In the genomic region with DNA sequence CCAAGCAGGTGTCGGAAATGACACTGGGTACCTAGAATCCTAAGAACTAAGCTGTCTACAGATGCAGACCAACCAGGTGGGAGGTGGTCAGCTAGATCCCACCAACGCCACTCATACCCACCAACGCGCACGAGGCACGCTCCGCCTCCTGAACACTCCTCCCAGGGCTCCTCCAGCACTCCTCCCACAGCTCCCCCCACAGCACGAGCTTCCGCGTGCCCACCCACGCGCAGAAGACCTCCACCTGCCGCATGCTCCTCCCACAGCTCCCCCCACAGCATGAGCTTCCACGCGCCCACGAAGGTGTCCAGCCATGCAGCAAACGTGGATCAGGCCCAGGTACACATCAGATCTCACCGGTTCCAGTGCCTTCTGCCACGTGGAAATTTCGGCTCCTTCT, we compare ENCODE assay signal across 17 cellular contexts.
DNase-seq lines count a peak whose midpoint lies in the region; ATAC-seq, FAIRE-seq and TF ChIP-seq lines count a peak whose summit lies in the region.
"Had no signal": no experiment of that assay in that cellular context is flagged by ENCODE, and none has a peak within 500 bp of the region (broad histone marks: within the 10 kb centered on the region; RNA-seq: fewer than 3 reads in every experiment).

No MANE protein-coding gene starts in this region.

- no peak overlapping the region for H4K8ac ChIP-seq in mesenchymal stem cell (ENCODE audit: low read length)

- no peaks in the 10 kb centered on the region for H3K9me3 ChIP-seq in mesenchymal stem cell (ENCODE audit: control insufficient read depth, low read length)
- no peaks in the 10 kb centered on the region for H3K9me3 ChIP-seq in HepG2 (ENCODE audit: low read length)
- no peaks in the 10 kb centered on the region for H3K9me3 ChIP-seq in MG63
- H3K9me3 ChIP-seq: Caco-2, SJSA1 had no signal

- TF ChIP-seq EP300 in HepG2 (IDR thresholded peaks at IDR 0.05; ENCODE audit: low read depth in 2 of 2, low read length in 2 of 2) (no peak), HepG2 (CRISPR knock-in tag; IDR thresholded peaks at IDR 0.05; ENCODE audit: borderline replicate concordance) (no peak)

- H3K4me3 Mint-ChIP-seq in activated CD4-positive, alpha-beta T cell treated with anti-CD3 and anti-CD28 coated beads, Interleukin-2, amount 10 ng/mL, durations not matched to agents 7 days and 5 days = no peak overlapping the region
- no peak overlapping the region for H3K4me3 Mint-ChIP-seq in activated naive CD8-positive, alpha-beta T cell treated with anti-CD3 and anti-CD28 coated beads, Interleukin-2, amount 50 U/mL, for 24 hours
- peak overlapping the region; percentile 91 for H3K4me3 Mint-ChIP-seq in stimulated activated naive CD8-positive, alpha-beta T cell treated with anti-CD3 and anti-CD28 coated beads, Interleukin-15, amount 100 ng/mL, for 72 hours

- no peak for TF ChIP-seq RAD21 in HepG2 (CRISPR knock-in tag; IDR thresholded peaks at IDR 0.05)

- TF ChIP-seq CTCF in HepG2 (CRISPR knock-in tag; IDR thresholded peaks at IDR 0.05) = no peak

- no peaks in the 10 kb centered on the region for H4K20me1 ChIP-seq in HepG2 (ENCODE audit: insufficient read depth, low read length)

- H3K36me3 ChIP-seq in mesenchymal stem cell (ENCODE audit: control insufficient read depth in 1 of 2, insufficient read depth in 2 of 2, low read depth in 1 of 2, low read length in 2 of 2) (peaks cover 0 to 2% of the 10 kb centered on the region in 2 experiments), HepG2 (replicated peaks in 1 of 2; ENCODE audit: control insufficient read depth in 1 of 2, insufficient read depth in 2 of 2, low read length in 2 of 2) (peaks cover under 1 to 5% of the 10 kb centered on the region in 2 experiments; a peak in 1 of 5 replicates), MG63 (no peaks in the 10 kb centered on the region)
- H3K36me3 ChIP-seq: SJSA1 had no signal

- H3K9ac ChIP-seq in mesenchymal stem cell (ENCODE audit: low read length) (peak overlapping the region; percentile 86), HepG2 (ENCODE audit: insufficient read depth, low read depth, low read length) (no peak overlapping the region)

- intact Hi-C loops in HepG2 (cut with micrococcal nuclease; ENCODE audit: unreplicated experiment) = no loop called here

- POLR2A ChIA-PET in activated CD4-positive, alpha-beta T cell treated with anti-CD3 and anti-CD28 coated beads, Interleukin-2, amount 10 ng/mL, durations not matched to agents 7 days and 5 days (lab: Charles Lee) = no interaction called here
- POLR2A ChIA-PET in HepG2 (lab: Yijun Ruan, JAX) = no interaction called here

- H3K79me2 ChIP-seq in HepG2 (ENCODE audit: insufficient read depth, low read length) = no peaks in the 10 kb centered on the region

- H3K27me3 Mint-ChIP-seq in activated CD4-positive, alpha-beta T cell treated with anti-CD3 and anti-CD28 coated beads, Interleukin-2, amount 10 ng/mL, durations not matched to agents 7 days and 5 days = no peaks in the 10 kb centered on the region
- no peaks in the 10 kb centered on the region for H3K27me3 Mint-ChIP-seq in activated naive CD8-positive, alpha-beta T cell treated with anti-CD3 and anti-CD28 coated beads, Interleukin-2, amount 50 U/mL, for 24 hours
- H3K27me3 Mint-ChIP-seq in stimulated activated naive CD8-positive, alpha-beta T cell treated with anti-CD3 and anti-CD28 coated beads, Interleukin-15, amount 100 ng/mL, for 72 hours = no peaks in the 10 kb centered on the region

- H2AFZ ChIP-seq in mesenchymal stem cell (ENCODE audit: low read depth, low read length) (no peak overlapping the region), HepG2 (ENCODE audit: low read length) (no peak overlapping the region)

- H3K18ac ChIP-seq in mesenchymal stem cell (ENCODE audit: low read depth in 1 of 2, low read length in 2 of 2) = no peak overlapping the region

- peaks cover 52% of the 10 kb centered on the region for H3K4me1 Mint-ChIP-seq in activated CD4-positive, alpha-beta T cell treated with anti-CD3 and anti-CD28 coated beads, Interleukin-2, amount 10 ng/mL, durations not matched to agents 7 days and 5 days
- H3K4me1 Mint-ChIP-seq in activated naive CD8-positive, alpha-beta T cell treated with anti-CD3 and anti-CD28 coated beads, Interleukin-2, amount 50 U/mL, for 24 hours = peaks cover 73% of the 10 kb centered on the region
- H3K4me1 Mint-ChIP-seq in stimulated activated naive CD8-positive, alpha-beta T cell treated with anti-CD3 and anti-CD28 coated beads, Interleukin-15, amount 100 ng/mL, for 72 hours = peaks cover 76% of the 10 kb centered on the region

- H4K91ac ChIP-seq in mesenchymal stem cell (ENCODE audit: low read length) = no peak overlapping the region

- H2AK5ac ChIP-seq in mesenchymal stem cell (ENCODE audit: low read length, severe bottlenecking) = no peak overlapping the region

- no peak overlapping the region for H2BK12ac ChIP-seq in mesenchymal stem cell (ENCODE audit: low read length in 2 of 2)

- peaks cover 6% of the 10 kb centered on the region for H3K4me1 ChIP-seq in mesenchymal stem cell (ENCODE audit: control insufficient read depth, insufficient read depth, low read depth, low read length)
- H3K4me1 ChIP-seq in HepG2 (ENCODE audit: insufficient read depth, low read length) = peaks cover 15% of the 10 kb centered on the region
- H3K4me1 ChIP-seq: SJSA1 had no signal

- no peaks in the 10 kb centered on the region for H3K9me3 Mint-ChIP-seq in activated CD4-positive, alpha-beta T cell treated with anti-CD3 and anti-CD28 coated beads, Interleukin-2, amount 10 ng/mL, durations not matched to agents 7 days and 5 days
- no peaks in the 10 kb centered on the region for H3K9me3 Mint-ChIP-seq in activated naive CD8-positive, alpha-beta T cell treated with anti-CD3 and anti-CD28 coated beads, Interleukin-2, amount 50 U/mL, for 24 hours
- H3K9me3 Mint-ChIP-seq in stimulated activated naive CD8-positive, alpha-beta T cell treated with anti-CD3 and anti-CD28 coated beads, Interleukin-15, amount 100 ng/mL, for 72 hours = no peaks in the 10 kb centered on the region
- H3K9me3 Mint-ChIP-seq: activated naive CD4-positive, alpha-beta T cell treated with anti-CD3 and anti-CD28 coated beads for 36 hours had no signal

- no TSS peak for BruUV-seq in HepG2 (replicated peaks; lab: Mats Ljungman, UMichigan)

- H3K27me3 ChIP-seq in mesenchymal stem cell (ENCODE audit: control insufficient read depth in 1 of 2, insufficient read depth in 1 of 2, low read length in 2 of 2) (no peaks in the 10 kb centered on the region), HepG2 (ENCODE audit: control insufficient read depth in 1 of 2, insufficient read depth in 2 of 2, low read length in 2 of 2) (no peaks in the 10 kb centered on the region), MG63 (no peaks in the 10 kb centered on the region)
- H3K27me3 ChIP-seq: SJSA1 had no signal

- DNase-seq in activated CD4-positive, alpha-beta T cell treated with anti-CD3 and anti-CD28 coated beads, Interleukin-2, amount 10 ng/mL, durations not matched to agents 7 days and 5 days = no peak
- DNase-seq in activated CD4-positive, alpha-beta T cell treated with anti-CD3 and anti-CD28 coated beads, Interleukin-2, amount 50 U/mL, for 1 hour = no peak
- no peak for DNase-seq in activated naive CD8-positive, alpha-beta T cell treated with anti-CD3 and anti-CD28 coated beads, Interleukin-2, amount 50 U/mL, for 24 hours
- no peak for DNase-seq in mesenchymal stem cell
- no peak for DNase-seq in stimulated activated naive CD8-positive, alpha-beta T cell treated with anti-CD3 and anti-CD28 coated beads, Interleukin-15, amount 100 ng/mL, for 72 hours
- DNase-seq in HepG2 (ENCODE audit: low spot score) = no peak
- DNase-seq in MG63 = no peak
- DNase-seq: caudate nucleus, foreskin melanocyte, NCI-H1092 had no signal

- no peak overlapping the region for H3K14ac ChIP-seq in mesenchymal stem cell (ENCODE audit: low read length in 2 of 2)

- 92% methylated on average over 18 of the region's 20 CpGs for WGBS in mesenchymal stem cell
- 92% methylated on average over 19 of the region's 20 CpGs for WGBS in HepG2 (ENCODE audit: low lambda C conversion rate)

- in situ Hi-C loops in HepG2 (cut with HindIII; ENCODE audit: extremely low pct_ligation_motif_present, low pct_unique_long_range_greater_than_20kb) = no loop called here

- CTCF ChIA-PET in activated CD4-positive, alpha-beta T cell treated with anti-CD3 and anti-CD28 coated beads, Interleukin-2, amount 10 ng/mL, durations not matched to agents 7 days and 5 days (lab: Charles Lee) = interaction anchor here (1.1 kb wide), 1 partner anchor 35 kb away, joined by 3 read pairs; no protein-coding TSS in a partner anchor
- CTCF ChIA-PET in HepG2 (lab: Yijun Ruan, JAX; ENCODE audit: low intra/inter-chr PET ratio, low total read pairs) = no interaction called here

- H2BK120ac ChIP-seq in mesenchymal stem cell (ENCODE audit: low read depth, low read length) = no peak overlapping the region

- no peak for FAIRE-seq in HepG2 (lab: Jason Lieb, UNC)
- FAIRE-seq: A204.1, endometrium, TTC549 had no signal

- H3K79me1 ChIP-seq in mesenchymal stem cell (replicated peaks; ENCODE audit: low read length, poor library complexity, severe bottlenecking) = peaks cover 13% of the 10 kb centered on the region

- no peak overlapping the region for H3K23ac ChIP-seq in mesenchymal stem cell (ENCODE audit: low read length in 2 of 2)

- peak overlapping the region; percentile 93 for H3K27ac Mint-ChIP-seq in activated CD4-positive, alpha-beta T cell treated with anti-CD3 and anti-CD28 coated beads, Interleukin-2, amount 10 ng/mL, durations not matched to agents 7 days and 5 days
- peak overlapping the region; percentile 94 for H3K27ac Mint-ChIP-seq in activated naive CD8-positive, alpha-beta T cell treated with anti-CD3 and anti-CD28 coated beads, Interleukin-2, amount 50 U/mL, for 24 hours
- peak overlapping the region; percentile 98 to 99 for H3K27ac Mint-ChIP-seq in stimulated activated naive CD8-positive, alpha-beta T cell treated with anti-CD3 and anti-CD28 coated beads, Interleukin-15, amount 100 ng/mL, for 72 hours

- H3K36me3 Mint-ChIP-seq in activated CD4-positive, alpha-beta T cell treated with anti-CD3 and anti-CD28 coated beads, Interleukin-2, amount 10 ng/mL, durations not matched to agents 7 days and 5 days (ENCODE audit: low read depth) = peaks cover 3% of the 10 kb centered on the region
- no peaks in the 10 kb centered on the region for H3K36me3 Mint-ChIP-seq in activated naive CD8-positive, alpha-beta T cell treated with anti-CD3 and anti-CD28 coated beads, Interleukin-2, amount 50 U/mL, for 24 hours (ENCODE audit: low read depth)

- H3K4ac ChIP-seq in mesenchymal stem cell (ENCODE audit: low read depth in 1 of 2, low read length in 2 of 2) = no peak overlapping the region

- H3K4me3 ChIP-seq in mesenchymal stem cell (ENCODE audit: insufficient read depth in 1 of 2, low read depth in 1 of 2, low read length in 2 of 2) = no peak overlapping the region
- no peak overlapping the region for H3K4me3 ChIP-seq in HepG2 (replicated peaks in 1 of 3; ENCODE audit: insufficient read depth in 1 of 3, low read depth in 2 of 3, low read length in 3 of 3)
- no peak overlapping the region for H3K4me3 ChIP-seq in MG63
- H3K4me3 ChIP-seq: SJSA1 had no signal

- H3K4me2 ChIP-seq in mesenchymal stem cell (ENCODE audit: low read length, poor library complexity, severe bottlenecking) (no peak overlapping the region), HepG2 (ENCODE audit: low read depth, low read length) (no peak overlapping the region)

- H3K27ac ChIP-seq in mesenchymal stem cell (ENCODE audit: low read length, poor library complexity, severe bottlenecking) (no peak overlapping the region), HepG2 (ENCODE audit: extremely low read length, insufficient read depth, low read length) (no peak overlapping the region)
- H3K27ac ChIP-seq: SJSA1 had no signal

- TF ChIP-seq POLR2A in HepG2 (IDR thresholded peaks at IDR 0.05; ENCODE audit: insufficient read depth in 1 of 2, low read depth in 2 of 2, low read length in 2 of 2) = no peak

- no peak overlapping the region for H2BK5ac ChIP-seq in mesenchymal stem cell (ENCODE audit: low read depth, low read length, poor library complexity, severe bottlenecking)

- no peak for ATAC-seq in activated naive CD8-positive, alpha-beta T cell treated with anti-CD3 and anti-CD28 coated beads, Interleukin-2, amount 50 U/mL, for 24 hours
- no peak for ATAC-seq in stimulated activated naive CD8-positive, alpha-beta T cell treated with anti-CD3 and anti-CD28 coated beads, Interleukin-15, amount 100 ng/mL, for 72 hours
- ATAC-seq in GM21526 (IDR thresholded peaks at IDR 0.05; ENCODE audit: low FRiP score, unreplicated experiment) (no peak), HepG2 (no peak)

- no peak overlapping the region for H2BK15ac ChIP-seq in mesenchymal stem cell (ENCODE audit: low read depth, poor library complexity, severe bottlenecking)

Comparison
In these comparisons a context has a peak if more than half of its experiments do, and no peak if none do; other contexts are left out.
1. H3K4me3 Mint-ChIP-seq: peak in stimulated activated naive CD8-positive, alpha-beta T cell treated with anti-CD3 and anti-CD28 coated beads, Interleukin-15, amount 100 ng/mL, for 72 hours (2 of 2); none in activated CD4-positive, alpha-beta T cell treated with anti-CD3 and anti-CD28 coated beads, Interleukin-2, amount 10 ng/mL, durations not matched to agents 7 days and 5 days (single experiment) and activated naive CD8-positive, alpha-beta T cell treated with anti-CD3 and anti-CD28 coated beads, Interleukin-2, amount 50 U/mL, for 24 hours (single experiment).
2. Peak in every context shown above with its lines, with median percentiles within 50 percentile points of each other: H3K27ac Mint-ChIP-seq.